In genomic region chr2:43052944-43053306, GRCh38 we compare ENCODE assay signal across 1 cellular context.
A peak's percentile ranks its signal among the peaks of the same experiment; 100 is the strongest.
TF ChIP-seq lines count a peak whose summit lies in the region.

No MANE protein-coding gene starts in this region.

TF ChIP-seq in SK-N-SH, 30 proteins besides CTCF, POLR2A, EP300 and RAD21 (continued from another document):
- TF ChIP-seq PBX3 (IDR thresholded peaks at IDR 0.05) (no peak), TAF1 (IDR thresholded peaks at IDR 0.05; ENCODE audit: borderline replicate concordance, low read depth, low read length) (no peak), FOSL2 (IDR thresholded peaks at IDR 0.05; ENCODE audit: borderline replicate concordance, low read depth) (no peak), RXRA (IDR thresholded peaks at IDR 0.05; ENCODE audit: borderline replicate concordance, low read depth) (no peak), CHD2 (IDR thresholded peaks at IDR 0.05; ENCODE audit: low read length, partially characterized antibody) (peak; percentile 43), MAX (IDR thresholded peaks at IDR 0.05; ENCODE audit: low read depth) (no peak), SMC3 (IDR thresholded peaks at IDR 0.05; ENCODE audit: low read depth, low read length) (no peak), MEF2A (IDR thresholded peaks at IDR 0.05; ENCODE audit: borderline replicate concordance, low read depth) (no peak), RCOR1 (IDR thresholded peaks at IDR 0.05; ENCODE audit: low read length) (peak; percentile 90), YY1 (IDR thresholded peaks at IDR 0.05; ENCODE audit: low read depth) (no peak), ELF1 (IDR thresholded peaks at IDR 0.05) (no peak), USF2 (IDR thresholded peaks at IDR 0.05; ENCODE audit: borderline replicate concordance, low read depth, low read length) (no peak), SIN3A (IDR thresholded peaks at IDR 0.05; ENCODE audit: borderline replicate concordance, low read depth, low read length) (no peak), GATA2 (CRISPR knock-in tag; IDR thresholded peaks at IDR 0.05) (peak; percentile 94), RFX5 (IDR thresholded peaks at IDR 0.05; ENCODE audit: low read length) (no peak), TCF12 (IDR thresholded peaks at IDR 0.05) (no peak; the same call in 1 of the 2 replicates)
- TF ChIP-seq, protein P1, sequence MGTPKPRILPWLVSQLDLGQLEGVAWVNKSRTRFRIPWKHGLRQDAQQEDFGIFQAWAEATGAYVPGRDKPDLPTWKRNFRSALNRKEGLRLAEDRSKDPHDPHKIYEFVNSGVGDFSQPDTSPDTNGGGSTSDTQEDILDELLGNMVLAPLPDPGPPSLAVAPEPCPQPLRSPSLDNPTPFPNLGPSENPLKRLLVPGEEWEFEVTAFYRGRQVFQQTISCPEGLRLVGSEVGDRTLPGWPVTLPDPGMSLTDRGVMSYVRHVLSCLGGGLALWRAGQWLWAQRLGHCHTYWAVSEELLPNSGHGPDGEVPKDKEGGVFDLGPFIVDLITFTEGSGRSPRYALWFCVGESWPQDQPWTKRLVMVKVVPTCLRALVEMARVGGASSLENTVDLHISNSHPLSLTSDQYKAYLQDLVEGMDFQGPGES (IDR thresholded peaks at IDR 0.05; ENCODE audit: low read depth, low read length), result no peak
